In the genomic region with DNA sequence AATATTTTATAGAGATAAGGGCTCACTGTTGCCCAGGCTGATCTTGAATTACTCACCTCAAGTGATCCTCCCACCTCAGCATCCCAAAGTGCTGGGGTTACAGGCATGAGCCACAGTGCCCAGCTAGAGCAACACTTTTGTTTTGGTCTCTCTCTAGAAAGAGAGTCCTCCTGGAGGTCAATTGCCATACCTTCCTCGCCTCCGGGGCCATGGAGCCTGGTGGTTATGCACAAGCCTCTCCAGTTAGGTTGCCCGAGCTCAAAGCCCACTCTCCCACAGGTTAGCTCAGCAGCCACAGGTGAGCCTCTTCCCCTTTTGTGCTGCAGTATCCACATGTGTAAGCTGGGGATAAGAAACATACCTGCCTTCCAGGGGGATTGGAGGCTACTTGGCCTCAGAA, we compare ENCODE assay signal across 3 cellular contexts.
"Had no signal": no experiment of that assay in that cellular context is flagged by ENCODE, and none has a peak within 500 bp of the region (broad histone marks: within the 10 kb centered on the region; RNA-seq: fewer than 3 reads in every experiment).

No MANE protein-coding gene starts in this region.

- ATAC-seq: GM12878 had no signal

- H3K4me3 ChIP-seq: GM12878 had no signal

- DNase-seq: GDM1, GF-D8 had no signal
